27 cellular contexts compared by ENCODE assay signal in genomic region chr4:59685626-59686025, GRCh38.
"Had no signal": no experiment of that assay in that cellular context is flagged by ENCODE, and none has a peak within 500 bp of the region (broad histone marks: within the 10 kb centered on the region; RNA-seq: fewer than 3 reads in every experiment).

No MANE protein-coding gene starts in this region.

- H3K4me3 Mint-ChIP-seq: activated CD4-positive, alpha-beta memory T cell treated with anti-CD3 and anti-CD28 coated beads for 36 hours; activated CD4-positive, alpha-beta T cell treated with anti-CD3 and anti-CD28 coated beads for 36 hours; activated CD4-positive, alpha-beta T cell treated with anti-CD3 and anti-CD28 coated beads, Interleukin-2, amount 10 ng/mL, durations not matched to agents 24 days and 14 days; activated CD8-positive, alpha-beta memory T cell treated with anti-CD3 and anti-CD28 coated beads, Interleukin-2, amount 10 ng/mL, durations not matched to agents 7 days and 5 days; activated CD8-positive, alpha-beta T cell treated with anti-CD3 and anti-CD28 coated beads, Interleukin-2, amount 10 ng/mL, durations not matched to agents 7 days and 5 days; activated naive CD8-positive, alpha-beta T cell had no signal

- H3K27me3 ChIP-seq: adrenal gland, body of pancreas, colonic mucosa, esophagus squamous epithelium, gastroesophageal sphincter, heart right ventricle had no signal

- H3K27ac ChIP-seq: adrenal gland, body of pancreas, colonic mucosa, epithelial cell of prostate, esophagus squamous epithelium, gastroesophageal sphincter, heart right ventricle had no signal

- H3K27me3 Mint-ChIP-seq: activated CD4-positive, alpha-beta memory T cell treated with anti-CD3 and anti-CD28 coated beads for 36 hours; activated CD4-positive, alpha-beta T cell treated with anti-CD3 and anti-CD28 coated beads for 36 hours; activated CD4-positive, alpha-beta T cell treated with anti-CD3 and anti-CD28 coated beads, Interleukin-2, amount 10 ng/mL, durations not matched to agents 24 days and 14 days; activated CD8-positive, alpha-beta memory T cell treated with anti-CD3 and anti-CD28 coated beads, Interleukin-2, amount 10 ng/mL, durations not matched to agents 7 days and 5 days; activated naive CD8-positive, alpha-beta T cell had no signal

- H3K9me3 ChIP-seq: adrenal gland, body of pancreas, colonic mucosa, esophagus squamous epithelium, gastroesophageal sphincter, heart right ventricle had no signal

- H3K4me1 Mint-ChIP-seq: activated CD4-positive, alpha-beta T cell treated with anti-CD3 and anti-CD28 coated beads for 36 hours; activated CD4-positive, alpha-beta T cell treated with anti-CD3 and anti-CD28 coated beads, Interleukin-2, amount 10 ng/mL, durations not matched to agents 24 days and 14 days; activated CD8-positive, alpha-beta memory T cell treated with anti-CD3 and anti-CD28 coated beads, Interleukin-2, amount 10 ng/mL, durations not matched to agents 7 days and 5 days had no signal

- H3K4me1 ChIP-seq: adrenal gland, body of pancreas, colonic mucosa, esophagus squamous epithelium, gastroesophageal sphincter, heart right ventricle had no signal

- H3K4me3 ChIP-seq: adrenal gland, body of pancreas, colonic mucosa, esophagus squamous epithelium, gastroesophageal sphincter, heart right ventricle had no signal

- ATAC-seq: activated CD4-positive, alpha-beta T cell treated with anti-CD3 and anti-CD28 coated beads for 36 hours; activated CD8-positive, alpha-beta memory T cell treated with anti-CD3 and anti-CD28 coated beads, Interleukin-2, amount 10 ng/mL, durations not matched to agents 7 days and 5 days; activated CD8-positive, alpha-beta T cell treated with anti-CD3 and anti-CD28 coated beads, Interleukin-2, amount 10 ng/mL, durations not matched to agents 7 days and 5 days; body of pancreas; gastroesophageal sphincter; heart right ventricle had no signal

- H3K36me3 ChIP-seq: adrenal gland, colonic mucosa, esophagus squamous epithelium, gastroesophageal sphincter, heart right ventricle had no signal

- DNase-seq: activated CD4-positive, alpha-beta memory T cell treated with anti-CD3 and anti-CD28 coated beads for 36 hours; activated CD4-positive, alpha-beta T cell treated with anti-CD3 and anti-CD28 coated beads for 36 hours; activated CD4-positive, alpha-beta T cell treated with anti-CD3 and anti-CD28 coated beads, Interleukin-2, amount 10 ng/mL, durations not matched to agents 24 days and 14 days; activated CD4-positive, CD25-positive, alpha-beta regulatory T cell; activated CD4-positive, CD25-positive, alpha-beta regulatory T cell treated with anti-CD3 and anti-CD28 coated beads, Interleukin-2, amount 50 U/mL, for 72 hours; activated CD8-positive, alpha-beta memory T cell treated with anti-CD3 and anti-CD28 coated beads, Interleukin-2, amount 10 ng/mL, durations not matched to agents 7 days and 5 days; activated CD8-positive, alpha-beta memory T cell treated with anti-CD3 and anti-CD28 coated beads, Interleukin-2, amount 50 U/mL, for 4 hours; activated CD8-positive, alpha-beta T cell treated with anti-CD3 and anti-CD28 coated beads, Interleukin-2, amount 10 ng/mL, durations not matched to agents 7 days and 5 days; activated gamma-delta T cell treated with Interleukin-2 at 50 U/mL for 16 hours; activated naive CD4-positive, alpha-beta T cell treated with anti-CD3 and anti-CD28 coated beads, Interleukin-2, amount 50 U/mL, for 16 hours; activated naive CD4-positive, alpha-beta T cell treated with Interleukin-2 at 50 U/mL for 16 hours; activated T-cell treated with anti-CD3 and anti-CD28 coated beads, Interleukin-2, amount 50 U/mL, for 1 hour; activated T-cell treated with anti-CD3 and anti-CD28 coated beads, Interleukin-2, amount 50 U/mL, for 48 hours; adrenal gland; amygdala; aorta; body of pancreas; caudate nucleus; colonic mucosa; effector CD8-positive, alpha-beta T cell; esophagus squamous epithelium; foreskin melanocyte; heart right ventricle; T-helper 2 cell had no signal

- H3K36me3 Mint-ChIP-seq: activated CD4-positive, alpha-beta memory T cell treated with anti-CD3 and anti-CD28 coated beads for 36 hours; activated CD8-positive, alpha-beta memory T cell treated with anti-CD3 and anti-CD28 coated beads, Interleukin-2, amount 10 ng/mL, durations not matched to agents 7 days and 5 days; activated naive CD8-positive, alpha-beta T cell had no signal

- H3K27ac Mint-ChIP-seq: activated CD4-positive, alpha-beta memory T cell treated with anti-CD3 and anti-CD28 coated beads for 36 hours; activated CD4-positive, alpha-beta T cell treated with anti-CD3 and anti-CD28 coated beads for 36 hours; activated CD4-positive, alpha-beta T cell treated with anti-CD3 and anti-CD28 coated beads, Interleukin-2, amount 10 ng/mL, durations not matched to agents 24 days and 14 days; activated CD8-positive, alpha-beta memory T cell treated with anti-CD3 and anti-CD28 coated beads, Interleukin-2, amount 10 ng/mL, durations not matched to agents 7 days and 5 days; activated CD8-positive, alpha-beta T cell treated with anti-CD3 and anti-CD28 coated beads, Interleukin-2, amount 10 ng/mL, durations not matched to agents 7 days and 5 days; activated naive CD8-positive, alpha-beta T cell had no signal

- H3K9me3 Mint-ChIP-seq: activated CD4-positive, alpha-beta T cell treated with anti-CD3 and anti-CD28 coated beads, Interleukin-2, amount 10 ng/mL, durations not matched to agents 24 days and 14 days had no signal
